ENCODE assay signal across 14 cellular contexts in the genomic region with DNA sequence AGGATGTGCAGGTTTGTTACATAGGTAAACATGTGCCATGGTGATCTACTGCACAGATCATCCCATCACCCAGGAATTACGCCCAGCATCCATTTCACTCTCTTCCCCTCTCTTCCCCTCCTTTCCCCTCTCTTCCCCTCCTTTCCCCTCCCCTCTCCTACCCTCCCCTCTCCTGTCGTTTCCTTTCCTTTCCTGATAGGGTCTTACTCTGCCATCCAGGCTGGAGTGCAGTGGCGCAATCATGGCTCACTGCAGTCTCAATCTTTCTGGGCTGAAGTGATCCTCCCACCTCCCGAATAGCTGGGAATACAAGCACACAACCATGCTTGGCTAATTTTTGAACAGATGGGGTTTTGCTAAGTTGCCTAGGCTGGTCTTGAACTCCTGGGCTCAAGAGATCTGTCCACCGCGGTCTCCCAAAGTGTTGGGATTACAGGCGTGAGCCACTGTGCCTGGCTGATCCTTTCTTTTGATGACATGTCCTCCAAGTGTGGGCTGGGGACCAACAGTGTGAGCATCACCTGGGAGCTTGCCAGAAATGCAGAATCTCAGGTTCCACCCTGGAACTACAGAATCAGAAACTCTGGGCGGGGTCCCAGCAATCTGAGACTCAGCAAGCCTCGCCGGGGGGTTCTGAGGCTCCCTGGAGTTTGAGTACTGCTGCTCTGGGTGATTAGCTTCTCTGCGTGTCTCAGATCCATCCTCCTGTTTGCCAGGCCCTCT. TPM values are rescaled to one million over a fixed set of nuclear protein-coding genes. Genes with fewer than 3 reads are reported as not detected.
"Had no signal": no experiment of that assay in that cellular context is flagged by ENCODE, and none has a peak within 500 bp of the region (broad histone marks: within the 10 kb centered on the region; RNA-seq: fewer than 3 reads in every experiment).

No MANE protein-coding gene starts in this region.

- H3K27ac Mint-ChIP-seq: activated CD4-positive, alpha-beta memory T cell treated with anti-CD3 and anti-CD28 coated beads for 36 hours; activated T-cell treated with anti-CD3 and anti-CD28 coated beads, Interleukin-2, amount 50 U/mL, for 72 hours; nephron progenitor cell; T-helper 2 cell treated with Interferon-gamma antibody and Interleukin-4, amounts not matched to agents 5 μg/mL and 100 μg/mL, for 36 hours had no signal

- H3K36me3 ChIP-seq: ovary, stomach had no signal

- DNase-seq: activated CD4-positive, alpha-beta memory T cell treated with anti-CD3 and anti-CD28 coated beads for 36 hours; activated naive CD4-positive, alpha-beta T cell; activated T-cell treated with anti-CD3 and anti-CD28 coated beads, Interleukin-2, amount 50 U/mL, for 72 hours; foreskin melanocyte; mesenchymal stem cell; nephron progenitor cell; ovary; stimulated activated CD4-positive, alpha-beta T cell treated with anti-CD3 and anti-CD28 coated beads, Interleukin-15, amount 100 ng/mL, for 24 hours; stimulated activated CD4-positive, alpha-beta T cell treated with anti-CD3 and anti-CD28 coated beads, Interleukin-4, amount 100 ng/mL, for 24 hours; stomach had no signal

- ATAC-seq: activated T-cell treated with anti-CD3 and anti-CD28 coated beads, Interleukin-2, amount 50 U/mL, for 72 hours; left lobe of liver had no signal

- H3K27ac ChIP-seq: ovary, stomach had no signal

- H3K27me3 ChIP-seq: ovary, stomach had no signal

- H3K4me3 Mint-ChIP-seq: activated CD4-positive, alpha-beta memory T cell treated with anti-CD3 and anti-CD28 coated beads for 36 hours; activated T-cell treated with anti-CD3 and anti-CD28 coated beads, Interleukin-2, amount 50 U/mL, for 72 hours; nephron progenitor cell; T-helper 2 cell treated with Interferon-gamma antibody and Interleukin-4, amounts not matched to agents 5 μg/mL and 100 μg/mL, for 36 hours had no signal

- H3K36me3 Mint-ChIP-seq: activated CD4-positive, alpha-beta memory T cell treated with anti-CD3 and anti-CD28 coated beads for 36 hours had no signal

- H3K4me3 ChIP-seq: ovary, stomach had no signal

RNA-seq across cellular contexts. Expression of a gene that starts 10.8 kb away (rescaled TPM):
- total RNA-seq: activated CD4-positive, alpha-beta memory T cell treated with anti-CD3 and anti-CD28 coated beads for 36 hours; endothelial cell of umbilical vein; renal cortical epithelial cell had no signal
- polyA plus RNA-seq: endothelial cell of umbilical vein had no signal
